37 cellular contexts compared by ENCODE assay signal in the genomic region with DNA sequence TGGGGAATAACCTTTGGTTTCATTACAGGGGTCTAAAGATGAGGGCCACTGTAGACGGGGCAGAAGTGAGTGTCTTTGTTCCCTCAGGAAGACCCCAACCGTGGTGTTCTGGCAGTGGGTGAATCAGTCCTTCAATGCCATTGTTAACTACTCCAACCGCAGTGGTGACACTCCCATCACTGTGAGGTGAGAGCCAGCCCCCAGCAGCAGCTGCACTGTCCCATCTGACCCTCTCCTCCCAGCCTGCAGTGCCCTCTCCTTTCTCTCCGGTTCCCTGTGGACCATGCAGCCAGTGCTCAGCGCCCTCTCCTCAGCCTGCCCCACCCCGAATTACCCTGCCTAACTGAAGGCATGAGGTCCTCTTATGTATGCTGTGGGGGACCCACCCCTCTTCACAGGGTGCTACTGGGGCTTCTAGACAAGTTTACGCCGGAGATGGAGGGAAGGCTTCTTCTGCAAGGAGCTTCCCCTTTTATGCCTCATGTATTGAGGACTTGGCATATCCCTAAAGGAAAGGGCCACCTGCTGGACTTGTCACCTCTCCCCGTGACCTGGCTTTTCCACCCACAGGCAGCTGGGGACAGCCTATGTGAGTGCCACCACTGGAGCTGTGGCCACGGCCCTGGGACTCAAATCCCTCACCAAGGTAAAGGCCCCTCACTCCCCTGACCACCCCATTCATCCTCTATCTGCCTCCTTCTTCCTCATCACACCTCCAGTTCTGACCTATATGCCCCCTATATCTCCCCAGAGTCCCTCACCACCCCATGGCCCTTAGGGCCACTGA. TPM values are rescaled to one million over a fixed set of nuclear protein-coding genes. Genes with fewer than 3 reads are reported as not detected.
"Had no signal": no experiment of that assay in that cellular context is flagged by ENCODE, and none has a peak within 500 bp of the region (broad histone marks: within the 10 kb centered on the region; RNA-seq: fewer than 3 reads in every experiment).

No MANE protein-coding gene starts in this region.

- ATAC-seq: activated CD8-positive, alpha-beta memory T cell treated with anti-CD3 and anti-CD28 coated beads, Interleukin-2, amount 10 ng/mL, durations not matched to agents 7 days and 5 days; PC-3; Right ventricle myocardium inferior; SK-N-SH treated with all-trans-retinoic acid at 6 μM for 48 hours had no signal

- H3K27ac ChIP-seq: ascending aorta, cardiac muscle cell, KMS-11, WERI-Rb-1 had no signal

- H3K36me3 ChIP-seq: cardiac muscle cell had no signal

- H3K27me3 ChIP-seq: ascending aorta, Peyer's patch had no signal

- H3K9me3 ChIP-seq: ascending aorta, Peyer's patch had no signal

- H3K4me3 ChIP-seq: ascending aorta, cardiac muscle cell, Peyer's patch had no signal

- DNase-seq: activated CD4-positive, alpha-beta memory T cell treated with anti-CD3 and anti-CD28 coated beads, Interleukin-2, amount 10 ng/mL, durations not matched to agents 7 days and 5 days; activated CD4-positive, alpha-beta T cell treated with anti-CD3 and anti-CD28 coated beads for 1 hour; activated CD4-positive, alpha-beta T cell treated with anti-CD3 and anti-CD28 coated beads for 48 hours; activated CD4-positive, CD25-positive, alpha-beta regulatory T cell; activated CD8-positive, alpha-beta memory T cell treated with anti-CD3 and anti-CD28 coated beads for 24 hours; activated CD8-positive, alpha-beta memory T cell treated with anti-CD3 and anti-CD28 coated beads, Interleukin-2, amount 10 ng/mL, durations not matched to agents 7 days and 5 days; activated CD8-positive, alpha-beta memory T cell treated with anti-CD3 and anti-CD28 coated beads, Interleukin-2, amount 50 U/mL, for 48 hours; activated effector memory CD4-positive, alpha-beta T cell treated with Interleukin-2 at 50 U/mL for 16 hours; activated naive CD8-positive, alpha-beta T cell treated with anti-CD3 and anti-CD28 coated beads, Interleukin-2, amount 10 ng/mL, durations not matched to agents 7 days and 5 days; activated T-cell treated with anti-CD3 and anti-CD28 coated beads, Interleukin-2, amount 50 U/mL, for 48 hours; amygdala; MM.1S; MV-4-11; NCI-H1092; NCI-H1436 treated with DMSO at 0.1 percent for 48 hours; NCI-H1694 treated with DMSO at 0.1 percent for 48 hours; NCI-H2029; NCI-H2107; NCI-H2171; NCI-H510A; NCI-H526; NCI-H748 treated with DMSO at 0.1 percent for 48 hours; NK-92 treated with Interleukin-12 subunit alpha and Interleukin-12 subunit beta, amount 100 ng/mL, for 24 hours; PC-3; Peyer's patch; RPMI8226; SIG-M5; SW 1271; T-helper 1 cell; T-helper 2 cell; T-helper 9 cell; WERI-Rb-1 had no signal

RNA-seq across cellular contexts. Expression of a gene that starts 25.7 kb away (rescaled TPM):
- total RNA-seq: activated naive CD8-positive, alpha-beta T cell treated with anti-CD3 and anti-CD28 coated beads, Interleukin-2, amount 10 ng/mL, durations not matched to agents 7 days and 5 days had no signal
